1 cellular context compared by ENCODE assay signal in genomic region chr5:126512451-126512850, GRCh38.
TF ChIP-seq lines count a peak whose summit lies in the region.

No MANE protein-coding gene starts in this region.

TF ChIP-seq in IMR-90, 13 proteins besides CTCF, POLR2A, EP300 and RAD21 (continued from another document):
- TF ChIP-seq USF2 (IDR thresholded peaks at IDR 0.05; ENCODE audit: low read depth, low read length) (no peak), SMC3 (IDR thresholded peaks at IDR 0.05; ENCODE audit: low read depth, low read length) (no peak), MAFK (IDR thresholded peaks at IDR 0.05; ENCODE audit: low read depth, low read length) (no peak), CEBPB (IDR thresholded peaks at IDR 0.05; ENCODE audit: low read depth, low read length) (no peak), MAZ (IDR thresholded peaks at IDR 0.05; ENCODE audit: borderline replicate concordance, low read depth, low read length) (no peak), MXI1 (IDR thresholded peaks at IDR 0.05; ENCODE audit: borderline replicate concordance, low read depth, low read length) (no peak), ELK1 (IDR thresholded peaks at IDR 0.05; ENCODE audit: borderline replicate concordance, low read depth, low read length) (no peak), NFE2L2 (IDR thresholded peaks at IDR 0.05; ENCODE audit: low read depth, low read length) (no peak), CHD1 (IDR thresholded peaks at IDR 0.05; ENCODE audit: low read depth, low read length) (no peak), RCOR1 (IDR thresholded peaks at IDR 0.05; ENCODE audit: insufficient replicate concordance, low read length) (no peak), RFX5 (IDR thresholded peaks at IDR 0.05; ENCODE audit: low read depth, low read length) (no peak), FOS (IDR thresholded peaks at IDR 0.05; ENCODE audit: low read depth, low read length) (no peak)
